ENCODE assay signal across 1 cellular context in genomic region chr19:1401138-1401888, GRCh38.
A peak's percentile ranks its signal among the peaks of the same experiment; 100 is the strongest.
TF ChIP-seq lines count a peak whose summit lies in the region.

TSS of gene GAMT (minus strand) at chr19:1401542. CDS start at chr19:1401476, 66 bp downstream.

TF ChIP-seq in K562, 482 proteins besides CTCF, POLR2A, EP300 and RAD21 (continued from another document):
- TF ChIP-seq HLTF (IDR thresholded peaks at IDR 0.05) (no peak), ZNF449 (CRISPR knock-in tag; IDR thresholded peaks at IDR 0.05) (no peak), RBM39 (optimal IDR thresholded peaks at IDR 0.05; ENCODE audit: low read depth, low read length) (no peak), ZNF398 (CRISPR knock-in tag; IDR thresholded peaks at IDR 0.05) (no peak), PHF8 (IDR thresholded peaks at IDR 0.05; ENCODE audit: borderline replicate concordance, low read length) (peak; percentile 87; the same call in 1 of the 2 replicates), RB1 (IDR thresholded peaks at IDR 0.05; ENCODE audit: low read depth) (peak; percentile 91), CREB3L1 (IDR thresholded peaks at IDR 0.05; ENCODE audit: borderline replicate concordance, low read depth) (peak; percentile 21; the same call in 1 of the 2 replicates), OTX1 (CRISPR knock-in tag; IDR thresholded peaks at IDR 0.05) (no peak), CTBP1 (IDR thresholded peaks at IDR 0.05; ENCODE audit: borderline replicate concordance) (peak; percentile 37; the same call in 1 of the 2 replicates), KDM5B (IDR thresholded peaks at IDR 0.05; ENCODE audit: insufficient replicate concordance, low read depth, low read length) (peak; percentile 68), KDM2B (CRISPR knock-in tag; IDR thresholded peaks at IDR 0.05) (peak; percentile 70; the same call in 1 of the 2 replicates), SIN3B (IDR thresholded peaks at IDR 0.05; ENCODE audit: low read depth) (peak; percentile 42; the same call in 1 of the 2 replicates), CHD4 (IDR thresholded peaks at IDR 0.05; ENCODE audit: insufficient read depth, insufficient replicate concordance, low read depth, low read length, poor library complexity, severe bottlenecking) (peak; percentile 18), POLR2AphosphoS5 (IDR thresholded peaks at IDR 0.05; ENCODE audit: control insufficient read depth, insufficient read depth, low read depth, low read length) (no peak), CREB1 (IDR thresholded peaks at IDR 0.05) (no peak), CREB1 (CRISPR knock-in tag; IDR thresholded peaks at IDR 0.05) (peak; percentile 12; the same call in 1 of the 2 replicates), MYC (IDR thresholded peaks at IDR 0.05; ENCODE audit: low read depth, low read length) (peak; percentile 42), MYC (CRISPR knock-in tag; IDR thresholded peaks at IDR 0.05; ENCODE audit: borderline replicate concordance, low read depth) (no peak), ID3 (CRISPR knock-in tag; IDR thresholded peaks at IDR 0.05) (no peak), ID3 (tag; IDR thresholded peaks at IDR 0.05) (peak; percentile 25; the same call in 1 of the 2 replicates), MXI1 (IDR thresholded peaks at IDR 0.05; ENCODE audit: low read depth, low read length) (no peak), YY1 (IDR thresholded peaks at IDR 0.05; ENCODE audit: borderline replicate concordance in 1 of 3, control insufficient read depth in 1 of 3, extremely low read depth in 1 of 3, insufficient read depth in 3 of 3, insufficient read length in 1 of 3, insufficient replicate concordance in 2 of 3, low read depth in 1 of 3, low read length in 2 of 3) (peak in 1 of 3 experiments; percentile 8), ZNF589 (CRISPR knock-in tag; IDR thresholded peaks at IDR 0.05; ENCODE audit: low read depth) (no peak), TCFL5 (CRISPR knock-in tag; conservative IDR thresholded peaks at IDR 0.05) (no peak), CREM (IDR thresholded peaks at IDR 0.05; ENCODE audit: low read depth) (no peak), SMAD4 (CRISPR knock-in tag; conservative IDR thresholded peaks at IDR 0.05) (0 out of 2 replicates have a peak, but pooled peaks have one; percentile 42), TGIF2 (CRISPR knock-in tag; IDR thresholded peaks at IDR 0.05) (peak; percentile 72; the same call in 1 of the 2 replicates), ZNF586 (CRISPR knock-in tag; conservative IDR thresholded peaks at IDR 0.05) (no peak), NR2F6 (CRISPR knock-in tag; IDR thresholded peaks at IDR 0.05) (no peak), THRAP3 (IDR thresholded peaks at IDR 0.05; ENCODE audit: borderline replicate concordance) (no peak), ZBTB9 (CRISPR knock-in tag; IDR thresholded peaks at IDR 0.05) (peak; percentile 17; the same call in 1 of the 2 replicates), MECOM (CRISPR knock-in tag; IDR thresholded peaks at IDR 0.05) (no peak), ZNF347 (CRISPR knock-in tag; IDR thresholded peaks at IDR 0.05; ENCODE audit: low read depth) (no peak), TEAD1 (CRISPR knock-in tag; IDR thresholded peaks at IDR 0.05) (peak in 1 of 2 experiments; percentile 48; a peak in 1 of 4 replicates), ILF3 (IDR thresholded peaks at IDR 0.05; ENCODE audit: borderline replicate concordance) (0 out of 2 replicates have a peak, but pooled peaks have one; percentile 26), ZFX (CRISPR knock-in tag; IDR thresholded peaks at IDR 0.05) (peak; percentile 79), MTF1 (CRISPR knock-in tag; IDR thresholded peaks at IDR 0.05; ENCODE audit: borderline replicate concordance) (no peak), CBX2 (IDR thresholded peaks at IDR 0.05; ENCODE audit: insufficient read depth, low read length, poor library complexity, severe bottlenecking) (no peak)
TF ChIP-seq in K562: peak in this region for 46.
